Comparison of ENCODE assay signal across 8 cellular contexts in genomic region chr18:48676756-48677368, GRCh38.
DNase-seq lines count a peak whose midpoint lies in the region; ATAC-seq and TF ChIP-seq lines count a peak whose summit lies in the region.

No MANE protein-coding gene starts in this region.

- DNase-seq in GM10248 (ENCODE audit: extremely low spot score) = peak; percentile 83
- no peak for DNase-seq in Panc1 (ENCODE audit: low read depth, low spot score)
- DNase-seq in activated effector memory CD4-positive, alpha-beta T cell treated with anti-CD3 and anti-CD28 coated beads, Interleukin-2, amount 50 U/mL, for 16 hours = peak; percentile 86
- peak; percentile 8 for DNase-seq in foreskin melanocyte
- peak; percentile 90 for DNase-seq in osteocyte (ENCODE audit: extremely low spot score, unreplicated experiment)
- peak; percentile 61 to 74 for DNase-seq in tibial nerve (ENCODE audit: low spot score in 2 of 2)

- H3K9me3 Mint-ChIP-seq in osteocyte (ENCODE audit: unreplicated experiment) = no peaks in the 10 kb centered on the region

- intact Hi-C loops in Panc1 (cut with micrococcal nuclease; ENCODE audit: unreplicated experiment) = loop anchor here (5.0 to 10.0 kb wide), 3 partner anchors 268 to 560 kb away; no protein-coding TSS in a partner anchor

- H3K4me1 Mint-ChIP-seq in osteocyte (ENCODE audit: unreplicated experiment) = peaks cover 13% of the 10 kb centered on the region

- H3K4me1 ChIP-seq in Panc1 (ENCODE audit: control insufficient read depth, insufficient read depth, low read length) (no peaks in the 10 kb centered on the region), tibial nerve (peaks cover 0 to 50% (median 14%) of the 10 kb centered on the region in 4 donors)

- H3K4me3 ChIP-seq in Panc1 (ENCODE audit: low read depth in 2 of 2, low read length in 2 of 2) (no peak overlapping the region), tibial nerve (no peak overlapping the region)

- no peaks in the 10 kb centered on the region for H3K27me3 ChIP-seq in Panc1 (ENCODE audit: control insufficient read depth, insufficient read depth, low read length)
- no peaks in the 10 kb centered on the region for H3K27me3 ChIP-seq in tibial nerve

- in situ Hi-C loops in Panc1 (cut with HindIII; ENCODE audit: low pct_unique_long_range_greater_than_20kb, low sequenced_read_pairs) = no loop called here

- H3K27me3 Mint-ChIP-seq in osteocyte (ENCODE audit: unreplicated experiment) = no peaks in the 10 kb centered on the region

- POLR2A ChIA-PET in GM10248 (lab: Yijun Ruan, JAX) = no interaction called here
- POLR2A ChIA-PET in Panc1 (lab: Charles Lee) = no interaction called here

- no peak overlapping the region for H3K27ac Mint-ChIP-seq in osteocyte (ENCODE audit: unreplicated experiment)

- H3K36me3 ChIP-seq in Panc1 (ENCODE audit: control insufficient read depth, insufficient read depth, low read length) (no peaks in the 10 kb centered on the region), tibial nerve (peaks cover 0 to 8% (median 0%) of the 10 kb centered on the region in 3 donors)

- H3K27ac ChIP-seq in Panc1 (ENCODE audit: low read length) (no peak overlapping the region), tibial nerve (peak overlapping the region in 1 of 4 donors; percentile 43)

- CTCF ChIA-PET in GM10248 (lab: Yijun Ruan, JAX) = interaction anchor here (0.6 to 1.3 kb wide), 13 partner anchors 9 to 1182 kb away, joined by 3 to 5 read pairs (median 4); no protein-coding TSS in a partner anchor
- CTCF ChIA-PET in Panc1 (lab: Charles Lee) = interaction anchor here (1.7 kb wide), 1 partner anchor 365 kb away, joined by 8 read pairs; no protein-coding TSS in a partner anchor

- 35 to 38% methylated on average over 14 to 17 of the region's 17 CpGs for WGBS in tibial nerve, 2 donors

- H3K4me3 Mint-ChIP-seq in osteocyte (ENCODE audit: unreplicated experiment) = no peak overlapping the region

- TF ChIP-seq CTCF in GM10248 (IDR thresholded peaks at IDR 0.05; ENCODE audit: control extremely low read depth, extremely low read depth, low read depth, missing control alignments) = peak; percentile 83
- peak; percentile 77 for TF ChIP-seq CTCF in Panc1 (IDR thresholded peaks at IDR 0.05)
- TF ChIP-seq CTCF in osteocyte (IDR thresholded peaks at IDR 0.05) = peak; percentile 92
- TF ChIP-seq CTCF in tibial nerve (IDR thresholded peaks at IDR 0.05) = peak; percentile 79 to 88 (median 82)

- H3K36me3 Mint-ChIP-seq in osteocyte (ENCODE audit: unreplicated experiment) = peaks cover 11% of the 10 kb centered on the region

- TF ChIP-seq EP300 in tibial nerve (IDR thresholded peaks at IDR 0.05) = no peak

- ATAC-seq in HG03354 (IDR thresholded peaks at IDR 0.05; ENCODE audit: poor library complexity, severe bottlenecking, unreplicated experiment) = peak; percentile 66
- peak; percentile 60; the same call in 1 of the 2 replicates for ATAC-seq in Panc1
- ATAC-seq in GM21717 (IDR thresholded peaks at IDR 0.05; ENCODE audit: unreplicated experiment) = no peak

- no TSS peak for BruUV-seq in Panc1 (replicated peaks; lab: Mats Ljungman, UMichigan)

- H3K9me3 ChIP-seq in Panc1 (ENCODE audit: control insufficient read depth, insufficient read depth, low read depth, low read length) (no peaks in the 10 kb centered on the region), tibial nerve (no peaks in the 10 kb centered on the region)

- no peak for TF ChIP-seq POLR2A in tibial nerve (IDR thresholded peaks at IDR 0.05)
